In genomic region chr11:118155781-118156530, GRCh38 we compare ENCODE assay signal across 2 cellular contexts.
TF ChIP-seq lines count a peak whose summit lies in the region.

No MANE protein-coding gene starts in this region.

TF ChIP-seq in HCT116, 20 proteins besides CTCF, POLR2A, EP300 and RAD21 (continued from another document):
- TF ChIP-seq REST (IDR thresholded peaks at IDR 0.05; ENCODE audit: low read depth): no peak
- TF ChIP-seq JUND (IDR thresholded peaks at IDR 0.05): no peak

TF ChIP-seq in WTC11, 78 proteins besides CTCF, POLR2A, EP300 and RAD21 (continued from another document):
- TF ChIP-seq ARID4B (CRISPR knock-in tag; IDR thresholded peaks at IDR 0.05; ENCODE audit: borderline replicate concordance) (no peak), ESRRA (CRISPR knock-in tag; IDR thresholded peaks at IDR 0.05; ENCODE audit: borderline replicate concordance) (no peak), GABPB1 (CRISPR knock-in tag; IDR thresholded peaks at IDR 0.05) (no peak), E2F1 (CRISPR knock-in tag; IDR thresholded peaks at IDR 0.05) (no peak)
